ENCODE assay signal across 27 cellular contexts in genomic region chr5:109200221-109200620, GRCh38.
"Had no signal": no experiment of that assay in that cellular context is flagged by ENCODE, and none has a peak within 500 bp of the region (broad histone marks: within the 10 kb centered on the region; RNA-seq: fewer than 3 reads in every experiment).

No MANE protein-coding gene starts in this region.

- H3K4me2 ChIP-seq: hepatocyte had no signal

- H3K36me3 ChIP-seq: colonic mucosa, esophagus squamous epithelium, gastrocnemius medialis, heart right ventricle, left lung, lower lobe of right lung had no signal

- ATAC-seq: effector memory CD8-positive, alpha-beta T cell; esophagus mucosa; gastrocnemius medialis; heart right ventricle; left cardiac atrium; left ventricle myocardium superior; lower lobe of right lung; naive thymus-derived CD4-positive, alpha-beta T cell had no signal

- H3K4me3 Mint-ChIP-seq: dendritic cell treated with granulocyte-macrophage colony-stimulating factor and Interleukin-4, amounts not matched to agents 40 ng/mL and 50 ng/mL, for 4 days; effector memory CD8-positive, alpha-beta T cell; endodermal cell; immature natural killer cell; naive thymus-derived CD4-positive, alpha-beta T cell had no signal

- H3K9me3 Mint-ChIP-seq: endodermal cell had no signal

- H3K27me3 Mint-ChIP-seq: dendritic cell treated with granulocyte-macrophage colony-stimulating factor and Interleukin-4, amounts not matched to agents 40 ng/mL and 50 ng/mL, for 4 days; effector memory CD8-positive, alpha-beta T cell had no signal

- H3K27ac ChIP-seq: colonic mucosa, epithelial cell of prostate, esophagus squamous epithelium, gastrocnemius medialis, heart right ventricle, hepatocyte, left lung, lower lobe of right lung had no signal

- H3K27ac Mint-ChIP-seq: dendritic cell treated with granulocyte-macrophage colony-stimulating factor and Interleukin-4, amounts not matched to agents 40 ng/mL and 50 ng/mL, for 4 days; effector memory CD8-positive, alpha-beta T cell; endodermal cell; immature natural killer cell; naive thymus-derived CD4-positive, alpha-beta T cell had no signal

- H2AFZ ChIP-seq: hepatocyte had no signal

- H3K4me1 Mint-ChIP-seq: endodermal cell; immature natural killer cell; naive thymus-derived CD4-positive, alpha-beta T cell had no signal

- H3K4me3 ChIP-seq: colonic mucosa, esophagus squamous epithelium, gastrocnemius medialis, heart right ventricle, hepatocyte, left lung, lower lobe of right lung had no signal

- H3K4me1 ChIP-seq: colonic mucosa, esophagus squamous epithelium, gastrocnemius medialis, heart right ventricle, left lung, lower lobe of right lung had no signal

- H3K9me3 ChIP-seq: colonic mucosa, gastrocnemius medialis had no signal

- DNase-seq: colonic mucosa; cortex of kidney; effector CD8-positive, alpha-beta T cell; effector memory CD8-positive, alpha-beta T cell; endodermal cell; erythroblast; esophagus squamous epithelium; foreskin fibroblast; foreskin melanocyte; gastrocnemius medialis; glutamatergic neuron; head of caudate nucleus; heart right ventricle; hypothalamus; immature natural killer cell; islet precursor cell; left cardiac atrium; left lung; left ventricle myocardium superior; lower lobe of right lung; mesendoderm; midbrain; naive thymus-derived CD4-positive, alpha-beta T cell had no signal

- H3K27me3 ChIP-seq: colonic mucosa, esophagus squamous epithelium, gastrocnemius medialis, heart right ventricle, hepatocyte, left lung had no signal
